28 cellular contexts compared by ENCODE assay signal in genomic region chr3:186523434-186523833, GRCh38. TPM values are rescaled to one million over a fixed set of nuclear protein-coding genes. Genes with fewer than 3 reads are reported as not detected.
"Had no signal": no experiment of that assay in that cellular context is flagged by ENCODE, and none has a peak within 500 bp of the region (broad histone marks: within the 10 kb centered on the region; RNA-seq: fewer than 3 reads in every experiment).

No MANE protein-coding gene starts in this region.

- H3K36me3 ChIP-seq: ascending aorta, cardiac muscle cell had no signal

- H3K4me3 Mint-ChIP-seq: activated CD4-positive, alpha-beta T cell treated with anti-CD3 and anti-CD28 coated beads, Interleukin-2, amount 10 ng/mL, durations not matched to agents 24 days and 14 days; activated CD8-positive, alpha-beta T cell treated with anti-CD3 and anti-CD28 coated beads for 36 hours; activated naive CD4-positive, alpha-beta T cell treated with anti-CD3 and anti-CD28 coated beads, Interleukin-2, amount 50 U/mL, for 24 hours; activated naive CD8-positive, alpha-beta T cell treated with anti-CD3 and anti-CD28 coated beads, Interleukin-2, amount 10 ng/mL, durations not matched to agents 7 days and 5 days; central memory CD8-positive, alpha-beta T cell had no signal

- H3K9me3 Mint-ChIP-seq: activated CD8-positive, alpha-beta T cell treated with anti-CD3 and anti-CD28 coated beads for 36 hours; activated naive CD4-positive, alpha-beta T cell treated with anti-CD3 and anti-CD28 coated beads, Interleukin-2, amount 50 U/mL, for 24 hours; activated naive CD8-positive, alpha-beta T cell treated with anti-CD3 and anti-CD28 coated beads, Interleukin-2, amount 10 ng/mL, durations not matched to agents 7 days and 5 days; activated T-helper 2 cell treated with anti-CD3 and anti-CD28 coated beads, Interferon-gamma antibody, Interleukin-2, Interleukin-4, amounts not matched to agents 10 μg/mL and 5 μg/mL and 100 μg/mL, durations not matched to agents 14 hours and 24 hours and 36 hours; central memory CD8-positive, alpha-beta T cell had no signal

- H3K9me3 ChIP-seq: ascending aorta had no signal

- H3K27me3 ChIP-seq: ascending aorta, cardiac muscle cell had no signal

- ATAC-seq: activated CD8-positive, alpha-beta T cell treated with anti-CD3 and anti-CD28 coated beads for 36 hours; activated T-cell treated with anti-CD3 and anti-CD28 coated beads, Interleukin-2, amount 50 U/mL, for 72 hours had no signal

- H3K27me3 Mint-ChIP-seq: activated CD8-positive, alpha-beta T cell treated with anti-CD3 and anti-CD28 coated beads for 36 hours; activated naive CD4-positive, alpha-beta T cell treated with anti-CD3 and anti-CD28 coated beads, Interleukin-2, amount 50 U/mL, for 24 hours; central memory CD8-positive, alpha-beta T cell had no signal

- H3K27ac Mint-ChIP-seq: activated CD8-positive, alpha-beta T cell treated with anti-CD3 and anti-CD28 coated beads for 36 hours; activated naive CD4-positive, alpha-beta T cell treated with anti-CD3 and anti-CD28 coated beads, Interleukin-2, amount 50 U/mL, for 24 hours; activated naive CD8-positive, alpha-beta T cell treated with anti-CD3 and anti-CD28 coated beads, Interleukin-2, amount 10 ng/mL, durations not matched to agents 7 days and 5 days; activated T-cell treated with anti-CD3 and anti-CD28 coated beads, Interleukin-2, amount 50 U/mL, for 72 hours; activated T-helper 2 cell treated with anti-CD3 and anti-CD28 coated beads, Interferon-gamma antibody, Interleukin-2, Interleukin-4, amounts not matched to agents 10 μg/mL and 5 μg/mL and 100 μg/mL, durations not matched to agents 14 hours and 24 hours and 36 hours had no signal

- DNase-seq: activated CD4-positive, alpha-beta T cell treated with anti-CD3 and anti-CD28 coated beads, Interleukin-2, amount 10 ng/mL, durations not matched to agents 24 days and 14 days; activated CD4-positive, alpha-beta T cell treated with anti-CD3 and anti-CD28 coated beads, Interleukin-2, amount 50 U/mL, for 4 hours; activated CD8-positive, alpha-beta T cell treated with anti-CD3 and anti-CD28 coated beads for 36 hours; activated gamma-delta T cell; activated naive CD4-positive, alpha-beta T cell treated with Interleukin-2 at 50 U/mL for 16 hours; activated naive CD8-positive, alpha-beta T cell treated with anti-CD3 and anti-CD28 coated beads, Interleukin-2, amount 10 ng/mL, durations not matched to agents 7 days and 5 days; activated T-cell treated with anti-CD3 and anti-CD28 coated beads, Interleukin-2, amount 50 U/mL, for 1 hour; activated T-cell treated with anti-CD3 and anti-CD28 coated beads, Interleukin-2, amount 50 U/mL, for 72 hours; amygdala; Karpas-422; KBM-7; NCI-H1105; NCI-H1417 treated with DMSO at 0.1 percent for 48 hours; NCI-H1694; NCI-H1930; NCI-H2081 treated with DMSO at 0.1 percent for 48 hours; NCI-H345; NCI-H524 treated with DMSO at 0.1 percent for 48 hours; NK-92 treated with Interleukin-12 subunit alpha and Interleukin-12 subunit beta, amount 100 ng/mL, for 24 hours; OCI-M1; Right ventricle myocardium superior; SW 1271 had no signal

- FAIRE-seq: TTC549 had no signal

- H3K4me3 ChIP-seq: ascending aorta, cardiac muscle cell had no signal

- H3K4me1 ChIP-seq: ascending aorta had no signal

- H3K27ac ChIP-seq: ascending aorta, cardiac muscle cell had no signal

- H3K36me3 Mint-ChIP-seq: activated naive CD4-positive, alpha-beta T cell treated with anti-CD3 and anti-CD28 coated beads, Interleukin-2, amount 50 U/mL, for 24 hours had no signal

RNA-seq across cellular contexts. Expression of gene CRYGS, which starts 20.7 kb away (rescaled TPM):
- total RNA-seq: ascending aorta had no signal
